In the genomic region with DNA sequence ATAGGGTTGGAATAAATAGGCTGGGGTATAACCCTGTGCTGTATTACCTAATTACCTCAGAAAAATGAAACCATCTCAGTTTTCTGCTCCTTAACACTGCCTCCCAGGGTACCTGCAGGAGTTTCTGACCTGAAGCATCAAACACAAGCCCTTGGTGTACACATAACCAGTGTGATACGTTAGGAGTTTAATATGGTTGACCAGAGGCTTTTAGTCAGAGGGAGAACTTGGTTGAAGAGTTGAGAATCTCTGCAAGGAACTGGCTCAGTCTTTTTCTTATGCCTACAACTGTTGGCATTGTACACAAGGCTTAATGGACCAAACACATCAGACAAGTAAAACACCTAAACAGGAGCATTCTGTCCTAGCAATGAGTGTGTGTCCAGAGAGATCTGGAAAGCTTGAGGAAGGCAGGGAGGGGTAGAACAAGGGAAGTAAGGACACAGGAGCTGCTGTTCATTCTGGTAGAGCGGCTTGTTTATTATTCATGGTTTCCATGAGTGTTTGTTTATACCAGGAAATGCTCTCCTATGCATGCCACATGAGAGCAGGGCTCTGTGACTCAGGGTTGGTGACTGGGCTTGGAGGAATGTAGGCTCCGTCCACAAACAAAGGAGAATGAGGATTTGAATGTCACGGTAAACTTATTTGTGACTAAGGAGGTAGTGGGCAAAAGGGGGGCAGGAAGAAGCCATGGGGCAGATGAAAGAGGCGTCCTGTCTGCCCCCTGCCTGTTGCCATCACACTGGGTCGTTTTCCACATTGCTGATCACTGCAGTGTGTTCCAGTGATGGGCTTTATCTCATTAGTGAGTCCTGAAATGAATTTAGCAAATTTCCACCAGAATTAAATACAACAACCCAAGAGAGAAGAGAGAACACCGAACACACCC, we compare ENCODE assay signal across 1 cellular context.
TF ChIP-seq lines count a peak whose summit lies in the region.

No MANE protein-coding gene starts in this region.

TF ChIP-seq in IMR-90, 13 proteins besides CTCF, POLR2A, EP300 and RAD21 (continued from another document):
- peak; percentile 99 for TF ChIP-seq FOS (IDR thresholded peaks at IDR 0.05; ENCODE audit: low read depth, low read length)
- peak; percentile 17; the same call in 1 of the 2 replicates for TF ChIP-seq SMC3 (IDR thresholded peaks at IDR 0.05; ENCODE audit: low read depth, low read length)
- no peak for TF ChIP-seq MAFK (IDR thresholded peaks at IDR 0.05; ENCODE audit: low read depth, low read length)
- peak; percentile 62 for TF ChIP-seq BHLHE40 (IDR thresholded peaks at IDR 0.05; ENCODE audit: low read depth, low read length)
- peak; percentile 29; the same call in 1 of the 2 replicates for TF ChIP-seq MAZ (IDR thresholded peaks at IDR 0.05; ENCODE audit: borderline replicate concordance, low read depth, low read length)
